ENCODE assay signal across 16 cellular contexts in the genomic region with DNA sequence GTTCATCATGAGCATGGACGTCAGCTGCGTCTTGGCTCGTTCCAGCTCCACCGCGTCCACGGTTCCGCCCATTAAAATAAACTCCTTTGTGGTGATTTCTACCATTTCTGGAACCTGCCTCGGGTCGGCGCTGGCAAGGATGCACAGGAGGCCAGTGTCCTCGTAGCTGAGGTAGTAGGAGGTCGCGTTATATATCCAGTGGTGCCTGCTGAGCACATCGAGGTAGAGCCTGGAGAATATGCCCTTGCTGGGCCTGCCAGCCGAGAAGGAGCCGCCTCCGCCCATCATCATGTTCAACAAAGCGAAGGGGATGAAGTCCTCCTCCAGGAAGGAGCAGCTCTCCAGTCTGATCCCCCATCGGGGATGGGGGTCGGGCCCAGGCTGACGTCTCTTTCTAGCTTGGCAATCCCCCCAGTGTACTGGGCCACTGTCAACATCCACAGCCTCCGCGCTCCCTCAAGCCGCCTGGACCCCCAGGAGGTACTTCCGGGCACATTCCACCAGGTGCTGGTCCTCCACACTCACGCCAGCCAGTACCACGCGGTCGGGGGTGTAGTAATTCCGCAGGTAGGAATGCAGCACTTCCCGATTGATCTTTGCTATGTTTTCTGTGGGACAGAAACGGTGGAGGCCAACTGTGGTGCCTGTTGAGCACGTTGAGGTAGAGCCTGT.
"Had no signal": no experiment of that assay in that cellular context is flagged by ENCODE, and none has a peak within 500 bp of the region (broad histone marks: within the 10 kb centered on the region; RNA-seq: fewer than 3 reads in every experiment).

No MANE protein-coding gene starts in this region.

- H3K27me3 ChIP-seq: hepatocyte, ovary, right atrium auricular region, suprapubic skin, tibial artery had no signal

- H3K27ac Mint-ChIP-seq: naive thymus-derived CD4-positive, alpha-beta T cell; stimulated activated effector memory CD8-positive, alpha-beta T cell treated with anti-CD3 and anti-CD28 coated beads, Interleukin-12 subunit alpha, Interleukin-12 subunit beta, amount 100 ng/mL, for 72 hours had no signal

- H3K27me3 Mint-ChIP-seq: naive thymus-derived CD4-positive, alpha-beta T cell had no signal

- H3K9me3 ChIP-seq: ovary, suprapubic skin, tibial artery had no signal

- H3K27ac ChIP-seq: coronary artery, hepatocyte, ovary, right atrium auricular region, suprapubic skin, tibial artery had no signal

- H3K36me3 Mint-ChIP-seq: naive thymus-derived CD4-positive, alpha-beta T cell; stimulated activated effector memory CD8-positive, alpha-beta T cell treated with anti-CD3 and anti-CD28 coated beads, Interleukin-12 subunit alpha, Interleukin-12 subunit beta, amount 100 ng/mL, for 72 hours had no signal

- H3K4me2 ChIP-seq: hepatocyte had no signal

- H3K4me3 ChIP-seq: coronary artery, hepatocyte, ovary, right atrium auricular region, suprapubic skin, tibial artery had no signal

- H3K4me1 Mint-ChIP-seq: naive thymus-derived CD4-positive, alpha-beta T cell; stimulated activated effector memory CD8-positive, alpha-beta T cell treated with anti-CD3 and anti-CD28 coated beads, Interleukin-12 subunit alpha, Interleukin-12 subunit beta, amount 100 ng/mL, for 72 hours had no signal

- H2AFZ ChIP-seq: hepatocyte had no signal

- H3K4me3 Mint-ChIP-seq: naive thymus-derived CD4-positive, alpha-beta T cell; stimulated activated effector memory CD8-positive, alpha-beta T cell treated with anti-CD3 and anti-CD28 coated beads, Interleukin-12 subunit alpha, Interleukin-12 subunit beta, amount 100 ng/mL, for 72 hours had no signal

- H3K4me1 ChIP-seq: right atrium auricular region, suprapubic skin, tibial artery had no signal

- H3K79me2 ChIP-seq: hepatocyte had no signal

- DNase-seq: effector CD4-positive, alpha-beta T cell; foreskin melanocyte; kidney glomerular epithelial cell; mammary epithelial cell; naive thymus-derived CD4-positive, alpha-beta T cell; small intestine; stimulated activated CD4-positive, alpha-beta T cell treated with anti-CD3 and anti-CD28 coated beads, Interleukin-4, amount 100 ng/mL, for 1 hour; stimulated activated CD8-positive, alpha-beta memory T cell treated with anti-CD3 and anti-CD28 coated beads, Interleukin-4, amount 100 ng/mL, for 48 hours; stimulated activated naive CD8-positive, alpha-beta T cell treated with anti-CD3 and anti-CD28 coated beads, Interleukin-15, Interleukin-2, amounts not matched to agents 100 U/mL and 50 U/mL, for 24 hours; tibial artery had no signal

- ATAC-seq: stimulated activated effector memory CD8-positive, alpha-beta T cell treated with anti-CD3 and anti-CD28 coated beads, Interleukin-12 subunit alpha, Interleukin-12 subunit beta, amount 100 ng/mL, for 72 hours; stimulated activated naive CD8-positive, alpha-beta T cell treated with anti-CD3 and anti-CD28 coated beads, Interleukin-15, Interleukin-2, amounts not matched to agents 100 U/mL and 50 U/mL, for 24 hours had no signal

- H3K36me3 ChIP-seq: ovary, right atrium auricular region, suprapubic skin, tibial artery had no signal
